Comparison of ENCODE assay signal across 1 cellular context in genomic region chr10:22250897-22251605, GRCh38.
TF ChIP-seq lines count a peak whose summit lies in the region.

No MANE protein-coding gene starts in this region.

TF ChIP-seq in GM12878, 131 proteins besides CTCF, POLR2A, EP300 and RAD21 (continued from another document):
- no peak for TF ChIP-seq IRF5 (IDR thresholded peaks at IDR 0.05; ENCODE audit: borderline replicate concordance)
